Comparison of ENCODE assay signal across 2 cellular contexts in genomic region chr19:772730-773436, GRCh38.
TF ChIP-seq lines count a peak whose summit lies in the region.

No MANE protein-coding gene starts in this region.

TF ChIP-seq in A549, 52 proteins besides CTCF, POLR2A, EP300 and RAD21 (continued from another document):
- TF ChIP-seq REST (IDR thresholded peaks at IDR 0.05) (no peak), GATA3 (IDR thresholded peaks at IDR 0.05; ENCODE audit: borderline replicate concordance) (no peak), PBX3 (IDR thresholded peaks at IDR 0.05) (no peak), KDM5A (IDR thresholded peaks at IDR 0.05) (no peak), CBX8 (IDR thresholded peaks at IDR 0.05) (no peak)

TF ChIP-seq in GM23338, 12 proteins besides CTCF, POLR2A, EP300 and RAD21 (continued from another document):
- TF ChIP-seq REST (IDR thresholded peaks at IDR 0.05; ENCODE audit: unreplicated experiment) (no peak), EZH2phosphoT487 (IDR thresholded peaks at IDR 0.05; ENCODE audit: unreplicated experiment) (no peak), EZH2 (IDR thresholded peaks at IDR 0.05; ENCODE audit: low read depth, unreplicated experiment) (no peak), JUNB (IDR thresholded peaks at IDR 0.05; ENCODE audit: unreplicated experiment) (no peak)
TF ChIP-seq in GM23338: peak in this region for 0.
